ENCODE assay signal across 8 cellular contexts in genomic region chr15:81480645-81481053, GRCh38.
DNase-seq lines count a peak whose midpoint lies in the region; ATAC-seq and TF ChIP-seq lines count a peak whose summit lies in the region.
"Had no signal": no experiment of that assay in that cellular context is flagged by ENCODE, and none has a peak within 500 bp of the region (broad histone marks: within the 10 kb centered on the region; RNA-seq: fewer than 3 reads in every experiment).

No MANE protein-coding gene starts in this region.

- ATAC-seq in HG03354 (IDR thresholded peaks at IDR 0.05; ENCODE audit: poor library complexity, severe bottlenecking, unreplicated experiment) (peak; percentile 71), left ventricle myocardium superior (peak; percentile 72), GM18517 (IDR thresholded peaks at IDR 0.05; ENCODE audit: unreplicated experiment) (no peak)
- ATAC-seq: stimulated activated effector memory CD8-positive, alpha-beta T cell treated with anti-CD3 and anti-CD28 coated beads, Interleukin-12 subunit alpha, Interleukin-12 subunit beta, amount 100 ng/mL, for 72 hours had no signal

- peak; percentile 65 for TF ChIP-seq CTCF in retinal pigment epithelial cell (conservative IDR thresholded peaks at IDR 0.05; ENCODE audit: low read depth, low read length)

- intact Hi-C loops in left ventricle myocardium superior (cut with micrococcal nuclease): no loop called here

- no peak overlapping the region for H3K4me3 ChIP-seq in retinal pigment epithelial cell (ENCODE audit: low read length)

- DNase-seq in EH (ENCODE audit: low read depth): peak; percentile 66
- DNase-seq in NCI-H774 (lab: John Stamatoyannopoulos, UW): peak; percentile 50
- peak; percentile 46 for DNase-seq in amniotic epithelial cell (ENCODE audit: low read depth)
- DNase-seq in left ventricle myocardium superior: no peak
- DNase-seq in retinal pigment epithelial cell (ENCODE audit: low read depth): peak; percentile 14
